ENCODE assay signal across 8 cellular contexts in the genomic region with DNA sequence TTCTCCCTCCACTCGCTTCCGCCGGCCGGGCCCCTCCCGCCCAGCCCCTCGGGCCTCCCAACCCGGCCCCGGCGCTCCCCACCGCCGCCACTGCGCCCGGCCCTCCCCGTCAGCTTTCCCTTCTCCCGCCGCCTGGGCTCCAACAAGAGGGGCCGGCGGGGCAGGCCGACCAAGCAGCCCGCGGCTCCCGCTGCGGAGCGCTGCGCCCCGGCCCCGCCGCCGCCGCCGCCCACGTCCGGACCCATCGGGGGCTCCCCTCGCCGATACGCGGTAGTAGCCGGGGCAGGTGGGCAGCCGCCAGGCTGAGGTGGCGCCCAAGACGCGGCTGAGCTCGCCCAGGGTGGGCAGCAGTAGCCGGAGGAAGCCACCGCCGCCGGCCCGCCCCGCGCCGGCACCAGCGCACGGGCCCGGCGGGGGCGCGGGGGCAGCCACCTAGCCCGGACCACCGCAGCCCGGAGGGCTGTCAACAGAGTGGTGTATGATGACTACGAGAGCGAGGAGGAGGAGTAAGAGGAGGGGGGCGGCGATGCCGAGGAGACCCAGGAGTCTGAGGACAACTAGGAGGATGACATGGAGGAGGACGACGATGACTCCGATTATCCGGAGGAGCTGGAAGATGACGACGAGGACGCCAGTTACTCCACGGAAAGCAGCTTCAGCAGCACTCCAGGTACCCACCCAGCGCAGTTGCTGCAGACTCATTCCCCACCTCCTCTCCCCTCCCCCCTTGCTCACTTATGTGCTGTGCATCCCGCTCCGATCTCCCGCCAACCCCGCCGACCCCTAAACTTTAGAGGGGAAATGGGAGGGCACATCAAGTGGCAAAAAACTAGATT. TPM values are rescaled to one million over a fixed set of nuclear protein-coding genes. Genes with fewer than 3 reads are reported as not detected.
DNase-seq lines count a peak whose midpoint lies in the region; ATAC-seq and TF ChIP-seq lines count a peak whose summit lies in the region.

No MANE protein-coding gene starts in this region.

- peak overlapping the region; percentile 20 for H3K4me2 ChIP-seq in neural cell (ENCODE audit: low read length)

- no peaks in the 10 kb centered on the region for H3F3A ChIP-seq in neural cell (ENCODE audit: insufficient read depth, low read length, poor library complexity, severe bottlenecking)

- peak overlapping the region; percentile 80 for H3K27ac ChIP-seq in neural cell (ENCODE audit: low read length)
- H3K27ac ChIP-seq in thymus (ENCODE audit: low read depth) = peak overlapping the region; percentile 82

- peaks cover 30% of the 10 kb centered on the region for H3K36me3 Mint-ChIP-seq in activated T-helper 2 cell treated with anti-CD3 and anti-CD28 coated beads, Interferon-gamma antibody, Interleukin-2, Interleukin-4, amounts not matched to agents 10 μg/mL and 5 μg/mL and 100 μg/mL, durations not matched to agents 14 hours and 24 hours and 36 hours (ENCODE audit: low read depth)

- H3K9ac ChIP-seq in neural cell (ENCODE audit: low read length) = peak overlapping the region; percentile 84

- no peak for TF ChIP-seq CTCF in foreskin fibroblast (IDR thresholded peaks at IDR 0.05; ENCODE audit: low read depth, low read length)
- TF ChIP-seq CTCF in neural cell (IDR thresholded peaks at IDR 0.05; ENCODE audit: poor library complexity, severe bottlenecking) = no peak

- peak; percentile 29 for ATAC-seq in HG03025 (IDR thresholded peaks at IDR 0.05; ENCODE audit: low FRiP score, unreplicated experiment)

- no peaks in the 10 kb centered on the region for H3K9me3 Mint-ChIP-seq in activated T-helper 2 cell treated with anti-CD3 and anti-CD28 coated beads, Interferon-gamma antibody, Interleukin-2, Interleukin-4, amounts not matched to agents 10 μg/mL and 5 μg/mL and 100 μg/mL, durations not matched to agents 14 hours and 24 hours and 36 hours

- H3K27me3 ChIP-seq in neural cell (ENCODE audit: insufficient read depth, low read depth, low read length) (no peaks in the 10 kb centered on the region), thymus (ENCODE audit: control insufficient read depth, insufficient read depth) (no peaks in the 10 kb centered on the region)

- H4K20me1 ChIP-seq in neural cell (ENCODE audit: insufficient read depth) = no peaks in the 10 kb centered on the region

- H3K4me3 ChIP-seq in foreskin fibroblast (ENCODE audit: low read depth in 1 of 2, low read length in 2 of 2) = peak overlapping the region; percentile 84 to 86
- peak overlapping the region; percentile 81 for H3K4me3 ChIP-seq in neural cell (ENCODE audit: low read length)
- peak overlapping the region; percentile 89 for H3K4me3 ChIP-seq in thymus (ENCODE audit: low read length)

- H2AFZ ChIP-seq in neural cell (ENCODE audit: low read depth, low read length) = peak overlapping the region; percentile 45

- peak overlapping the region; percentile 78 for H3K27ac Mint-ChIP-seq in activated T-helper 2 cell treated with anti-CD3 and anti-CD28 coated beads, Interferon-gamma antibody, Interleukin-2, Interleukin-4, amounts not matched to agents 10 μg/mL and 5 μg/mL and 100 μg/mL, durations not matched to agents 14 hours and 24 hours and 36 hours

- peak overlapping the region; percentile 85 for H3K4me3 Mint-ChIP-seq in activated T-helper 2 cell treated with anti-CD3 and anti-CD28 coated beads, Interferon-gamma antibody, Interleukin-2, Interleukin-4, amounts not matched to agents 10 μg/mL and 5 μg/mL and 100 μg/mL, durations not matched to agents 14 hours and 24 hours and 36 hours (ENCODE audit: low read depth)

- intact Hi-C loops in activated T-helper 2 cell treated with anti-CD3 and anti-CD28 coated beads, Interferon-gamma antibody, Interleukin-2, Interleukin-4, amounts not matched to agents 10 μg/mL and 5 μg/mL and 100 μg/mL, durations not matched to agents 14 hours and 24 hours and 36 hours (cut with micrococcal nuclease) = loop anchor here (2.0 kb wide), 1 partner anchor 131 kb away; no protein-coding TSS in a partner anchor

- under 1% methylated on average over 80 of the region's 80 CpGs for WGBS in thymus

- TF ChIP-seq EP300 in neural cell (conservative IDR thresholded peaks at IDR 0.05; ENCODE audit: poor library complexity, severe bottlenecking) = peak; percentile 19

- H3K9me2 ChIP-seq in neural cell (ENCODE audit: insufficient read depth, low read length) = no peaks in the 10 kb centered on the region

- DNase-seq in activated gamma-delta T cell treated with Interleukin-2 at 50 U/mL for 16 hours (peak; percentile 28), activated gamma-delta T cell (lab: John Stamatoyannopoulos, UW) (no peak), NCI-H82 treated with DMSO at 0.1 percent for 48 hours (lab: John Stamatoyannopoulos, UW; ENCODE audit: unreplicated experiment) (peak; percentile 31), foreskin fibroblast (peak; percentile 4 to 52)
- peak; percentile 32 for DNase-seq in activated T-helper 2 cell treated with anti-CD3 and anti-CD28 coated beads, Interferon-gamma antibody, Interleukin-2, Interleukin-4, amounts not matched to agents 10 μg/mL and 5 μg/mL and 100 μg/mL, durations not matched to agents 14 hours and 24 hours and 36 hours (ENCODE audit: low spot score)

- peak; percentile 27 for TF ChIP-seq RAD21 in neural cell (conservative IDR thresholded peaks at IDR 0.05)

- no peaks in the 10 kb centered on the region for H3K27me3 Mint-ChIP-seq in activated T-helper 2 cell treated with anti-CD3 and anti-CD28 coated beads, Interferon-gamma antibody, Interleukin-2, Interleukin-4, amounts not matched to agents 10 μg/mL and 5 μg/mL and 100 μg/mL, durations not matched to agents 14 hours and 24 hours and 36 hours (ENCODE audit: low read depth)

- H3K4me1 Mint-ChIP-seq in activated T-helper 2 cell treated with anti-CD3 and anti-CD28 coated beads, Interferon-gamma antibody, Interleukin-2, Interleukin-4, amounts not matched to agents 10 μg/mL and 5 μg/mL and 100 μg/mL, durations not matched to agents 14 hours and 24 hours and 36 hours (ENCODE audit: low read depth) = peaks cover 33% of the 10 kb centered on the region

- H3K36me3 ChIP-seq in neural cell (ENCODE audit: insufficient read depth, low read length) (no peaks in the 10 kb centered on the region), thymus (ENCODE audit: control insufficient read depth, insufficient read depth) (no peaks in the 10 kb centered on the region)

- H3K9me3 ChIP-seq in neural cell (ENCODE audit: low read length) = no peaks in the 10 kb centered on the region
- no peaks in the 10 kb centered on the region for H3K9me3 ChIP-seq in thymus (ENCODE audit: control insufficient read depth)

- peaks cover 47% of the 10 kb centered on the region for H3K79me2 ChIP-seq in neural cell (replicated peaks; ENCODE audit: insufficient read depth, low read length)

- peaks cover 4% of the 10 kb centered on the region for H3K4me1 ChIP-seq in thymus (ENCODE audit: control insufficient read depth, insufficient read depth, low read length)

TF ChIP-seq in neural cell, 6 proteins besides CTCF, POLR2A, EP300 and RAD21:
- TF ChIP-seq, protein P1, sequence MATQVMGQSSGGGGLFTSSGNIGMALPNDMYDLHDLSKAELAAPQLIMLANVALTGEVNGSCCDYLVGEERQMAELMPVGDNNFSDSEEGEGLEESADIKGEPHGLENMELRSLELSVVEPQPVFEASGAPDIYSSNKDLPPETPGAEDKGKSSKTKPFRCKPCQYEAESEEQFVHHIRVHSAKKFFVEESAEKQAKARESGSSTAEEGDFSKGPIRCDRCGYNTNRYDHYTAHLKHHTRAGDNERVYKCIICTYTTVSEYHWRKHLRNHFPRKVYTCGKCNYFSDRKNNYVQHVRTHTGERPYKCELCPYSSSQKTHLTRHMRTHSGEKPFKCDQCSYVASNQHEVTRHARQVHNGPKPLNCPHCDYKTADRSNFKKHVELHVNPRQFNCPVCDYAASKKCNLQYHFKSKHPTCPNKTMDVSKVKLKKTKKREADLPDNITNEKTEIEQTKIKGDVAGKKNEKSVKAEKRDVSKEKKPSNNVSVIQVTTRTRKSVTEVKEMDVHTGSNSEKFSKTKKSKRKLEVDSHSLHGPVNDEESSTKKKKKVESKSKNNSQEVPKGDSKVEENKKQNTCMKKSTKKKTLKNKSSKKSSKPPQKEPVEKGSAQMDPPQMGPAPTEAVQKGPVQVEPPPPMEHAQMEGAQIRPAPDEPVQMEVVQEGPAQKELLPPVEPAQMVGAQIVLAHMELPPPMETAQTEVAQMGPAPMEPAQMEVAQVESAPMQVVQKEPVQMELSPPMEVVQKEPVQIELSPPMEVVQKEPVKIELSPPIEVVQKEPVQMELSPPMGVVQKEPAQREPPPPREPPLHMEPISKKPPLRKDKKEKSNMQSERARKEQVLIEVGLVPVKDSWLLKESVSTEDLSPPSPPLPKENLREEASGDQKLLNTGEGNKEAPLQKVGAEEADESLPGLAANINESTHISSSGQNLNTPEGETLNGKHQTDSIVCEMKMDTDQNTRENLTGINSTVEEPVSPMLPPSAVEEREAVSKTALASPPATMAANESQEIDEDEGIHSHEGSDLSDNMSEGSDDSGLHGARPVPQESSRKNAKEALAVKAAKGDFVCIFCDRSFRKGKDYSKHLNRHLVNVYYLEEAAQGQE (IDR thresholded peaks at IDR 0.05; ENCODE audit: borderline replicate concordance) = no peak
- TF ChIP-seq MXI1 (conservative IDR thresholded peaks at IDR 0.05; ENCODE audit: poor library complexity, severe bottlenecking) (peak; percentile 34), TAF1 (IDR thresholded peaks at IDR 0.05; ENCODE audit: low read depth) (peak; percentile 44), SMC3 (conservative IDR thresholded peaks at IDR 0.05; ENCODE audit: poor library complexity) (peak; percentile 33), POLR2AphosphoS5 (IDR thresholded peaks at IDR 0.05) (peak; percentile 52), EZH2 (IDR thresholded peaks at IDR 0.05; ENCODE audit: borderline replicate concordance, insufficient read depth, low read length, poor library complexity, severe bottlenecking) (no peak)

RNA-seq across cellular contexts. Expression of a gene that starts 0.5 kb away (rescaled TPM):
- total RNA-seq in activated T-helper 2 cell treated with anti-CD3 and anti-CD28 coated beads, Interferon-gamma antibody, Interleukin-2, Interleukin-4, amounts not matched to agents 10 μg/mL and 5 μg/mL and 100 μg/mL, durations not matched to agents 14 hours and 24 hours and 36 hours = 34.3 and 40.9 TPM in 2 replicates
- polyA plus RNA-seq in neural cell = 39.6 and 60.9 TPM in 2 replicates
- polyA minus RNA-seq in neural cell = 92.8 and 94.9 TPM in 2 replicates
- polyA plus RNA-seq in thymus = 31.4 TPM
